In genomic region chr5:151327585-151327984, GRCh38 we compare ENCODE assay signal across 44 cellular contexts. TPM values are rescaled to one million over a fixed set of nuclear protein-coding genes. Genes with fewer than 3 reads are reported as not detected.
"Had no signal": no experiment of that assay in that cellular context is flagged by ENCODE, and none has a peak within 500 bp of the region (broad histone marks: within the 10 kb centered on the region; RNA-seq: fewer than 3 reads in every experiment).

No MANE protein-coding gene starts in this region.

- H3K4me3 Mint-ChIP-seq: activated naive CD4-positive, alpha-beta T cell treated with anti-CD3 and anti-CD28 coated beads for 36 hours; activated naive CD4-positive, alpha-beta T cell treated with anti-CD3 and anti-CD28 coated beads, Interleukin-2, amount 10 ng/mL, durations not matched to agents 7 days and 5 days; activated naive CD4-positive, alpha-beta T cell treated with anti-CD3 and anti-CD28 coated beads, Interleukin-2, amount 50 U/mL, for 24 hours; activated naive CD8-positive, alpha-beta T cell; activated naive CD8-positive, alpha-beta T cell treated with anti-CD3 and anti-CD28 coated beads for 36 hours; activated naive CD8-positive, alpha-beta T cell treated with anti-CD3 and anti-CD28 coated beads, Interleukin-2, amount 10 ng/mL, durations not matched to agents 7 days and 5 days; activated naive CD8-positive, alpha-beta T cell treated with anti-CD3 and anti-CD28 coated beads, Interleukin-2, amount 50 U/mL, for 24 hours; activated T-cell treated with anti-CD3 and anti-CD28 coated beads, Interleukin-2, amount 50 U/mL, for 24 hours; activated T-cell treated with anti-CD3 and anti-CD28 coated beads, Interleukin-2, amount 50 U/mL, for 4 hours; activated T-cell treated with anti-CD3 and anti-CD28 coated beads, Interleukin-2, amount 50 U/mL, for 72 hours; activated T-helper 1 cell treated with anti-CD3 and anti-CD28 coated beads, Interleukin-12 subunit alpha, Interleukin-12 subunit beta, Interleukin-2, Interleukin-4 antibody, amounts not matched to agents 30 ng/mL and 10 ng/mL and 1 ng/mL, durations not matched to agents 14 hours and 24 hours and 36 hours; activated T-helper 17 cell treated with anti-CD3 and anti-CD28 coated beads, Interleukin-2, amount 50 U/mL, for 72 hours; brain; central memory CD8-positive, alpha-beta T cell had no signal

- H3K4me3 ChIP-seq: adrenal gland, ascending aorta, body of pancreas, breast epithelium, cardiac muscle cell had no signal

- H3K9me3 ChIP-seq: adrenal gland, ascending aorta, body of pancreas, breast epithelium had no signal

- H3K4me1 Mint-ChIP-seq: activated naive CD4-positive, alpha-beta T cell treated with anti-CD3 and anti-CD28 coated beads, Interleukin-2, amount 10 ng/mL, durations not matched to agents 7 days and 5 days; activated naive CD4-positive, alpha-beta T cell treated with anti-CD3 and anti-CD28 coated beads, Interleukin-2, amount 50 U/mL, for 24 hours; activated naive CD8-positive, alpha-beta T cell treated with anti-CD3 and anti-CD28 coated beads, Interleukin-2, amount 10 ng/mL, durations not matched to agents 7 days and 5 days; activated naive CD8-positive, alpha-beta T cell treated with anti-CD3 and anti-CD28 coated beads, Interleukin-2, amount 50 U/mL, for 24 hours; activated T-helper 17 cell treated with anti-CD3 and anti-CD28 coated beads, Interleukin-2, amount 50 U/mL, for 72 hours; brain; central memory CD8-positive, alpha-beta T cell had no signal

- H3K27ac Mint-ChIP-seq: activated naive CD4-positive, alpha-beta T cell treated with anti-CD3 and anti-CD28 coated beads for 36 hours; activated naive CD4-positive, alpha-beta T cell treated with anti-CD3 and anti-CD28 coated beads, Interleukin-2, amount 10 ng/mL, durations not matched to agents 7 days and 5 days; activated naive CD4-positive, alpha-beta T cell treated with anti-CD3 and anti-CD28 coated beads, Interleukin-2, amount 50 U/mL, for 24 hours; activated naive CD8-positive, alpha-beta T cell; activated naive CD8-positive, alpha-beta T cell treated with anti-CD3 and anti-CD28 coated beads for 36 hours; activated naive CD8-positive, alpha-beta T cell treated with anti-CD3 and anti-CD28 coated beads, Interleukin-2, amount 10 ng/mL, durations not matched to agents 7 days and 5 days; activated naive CD8-positive, alpha-beta T cell treated with anti-CD3 and anti-CD28 coated beads, Interleukin-2, amount 50 U/mL, for 24 hours; activated T-cell treated with anti-CD3 and anti-CD28 coated beads, Interleukin-2, amount 50 U/mL, for 24 hours; activated T-cell treated with anti-CD3 and anti-CD28 coated beads, Interleukin-2, amount 50 U/mL, for 72 hours; activated T-helper 1 cell treated with anti-CD3 and anti-CD28 coated beads, Interleukin-12 subunit alpha, Interleukin-12 subunit beta, Interleukin-2, Interleukin-4 antibody, amounts not matched to agents 30 ng/mL and 10 ng/mL and 1 ng/mL, durations not matched to agents 14 hours and 24 hours and 36 hours; activated T-helper 17 cell treated with anti-CD3 and anti-CD28 coated beads, Interleukin-2, amount 50 U/mL, for 72 hours; activated T-helper 2 cell treated with anti-CD3 and anti-CD28 coated beads, Interferon-gamma antibody, Interleukin-2, Interleukin-4, amounts not matched to agents 10 μg/mL and 5 μg/mL and 100 μg/mL, durations not matched to agents 14 hours and 24 hours and 36 hours; brain had no signal

- H3K4me1 ChIP-seq: adrenal gland, ascending aorta, body of pancreas, breast epithelium had no signal

- H3K36me3 Mint-ChIP-seq: activated naive CD4-positive, alpha-beta T cell treated with anti-CD3 and anti-CD28 coated beads, Interleukin-2, amount 10 ng/mL, durations not matched to agents 7 days and 5 days; activated naive CD4-positive, alpha-beta T cell treated with anti-CD3 and anti-CD28 coated beads, Interleukin-2, amount 50 U/mL, for 72 hours; activated naive CD8-positive, alpha-beta T cell; activated naive CD8-positive, alpha-beta T cell treated with anti-CD3 and anti-CD28 coated beads for 36 hours; activated naive CD8-positive, alpha-beta T cell treated with anti-CD3 and anti-CD28 coated beads, Interleukin-2, amount 10 ng/mL, durations not matched to agents 7 days and 5 days; brain had no signal

- H3K27me3 Mint-ChIP-seq: activated naive CD8-positive, alpha-beta T cell; activated naive CD8-positive, alpha-beta T cell treated with anti-CD3 and anti-CD28 coated beads, Interleukin-2, amount 50 U/mL, for 24 hours had no signal

- H3K27me3 ChIP-seq: adrenal gland, ascending aorta, body of pancreas, brain microvascular endothelial cell, breast epithelium, cardiac muscle cell had no signal

- H3K27ac ChIP-seq: adrenal gland, ascending aorta, body of pancreas, brain microvascular endothelial cell, breast epithelium, cardiac muscle cell had no signal

- ATAC-seq: activated naive CD4-positive, alpha-beta T cell treated with anti-CD3 and anti-CD28 coated beads, Interleukin-2, amount 50 U/mL, for 72 hours; activated naive CD8-positive, alpha-beta T cell treated with anti-CD3 and anti-CD28 coated beads, Interleukin-2, amount 50 U/mL, for 24 hours; activated T-cell treated with anti-CD3 and anti-CD28 coated beads, Interleukin-2, amount 50 U/mL, for 4 hours; activated T-cell treated with anti-CD3 and anti-CD28 coated beads, Interleukin-2, amount 50 U/mL, for 72 hours; activated T-helper 17 cell treated with anti-CD3 and anti-CD28 coated beads, Interleukin-2, amount 50 U/mL, for 72 hours; body of pancreas had no signal

- H3K36me3 ChIP-seq: adrenal gland, ascending aorta, brain microvascular endothelial cell, breast epithelium, cardiac muscle cell had no signal

- H3K9me3 Mint-ChIP-seq: activated naive CD4-positive, alpha-beta T cell treated with anti-CD3 and anti-CD28 coated beads for 36 hours; activated naive CD4-positive, alpha-beta T cell treated with anti-CD3 and anti-CD28 coated beads, Interleukin-2, amount 10 ng/mL, durations not matched to agents 7 days and 5 days; activated naive CD4-positive, alpha-beta T cell treated with anti-CD3 and anti-CD28 coated beads, Interleukin-2, amount 50 U/mL, for 24 hours; activated naive CD8-positive, alpha-beta T cell treated with anti-CD3 and anti-CD28 coated beads for 36 hours; activated naive CD8-positive, alpha-beta T cell treated with anti-CD3 and anti-CD28 coated beads, Interleukin-2, amount 10 ng/mL, durations not matched to agents 7 days and 5 days; activated T-cell treated with anti-CD3 and anti-CD28 coated beads, Interleukin-2, amount 50 U/mL, for 24 hours; activated T-cell treated with anti-CD3 and anti-CD28 coated beads, Interleukin-2, amount 50 U/mL, for 4 hours; activated T-cell treated with anti-CD3 and anti-CD28 coated beads, Interleukin-2, amount 50 U/mL, for 72 hours; activated T-helper 17 cell treated with anti-CD3 and anti-CD28 coated beads, Interleukin-2, amount 50 U/mL, for 72 hours; activated T-helper 2 cell treated with anti-CD3 and anti-CD28 coated beads, Interferon-gamma antibody, Interleukin-2, Interleukin-4, amounts not matched to agents 10 μg/mL and 5 μg/mL and 100 μg/mL, durations not matched to agents 14 hours and 24 hours and 36 hours; central memory CD8-positive, alpha-beta T cell had no signal

- FAIRE-seq: astrocyte, bronchial epithelial cell had no signal

- DNase-seq: activated effector memory CD4-positive, alpha-beta T cell treated with anti-CD3 and anti-CD28 coated beads, Interleukin-2, amount 50 U/mL, for 16 hours; activated effector memory CD4-positive, alpha-beta T cell treated with Interleukin-2 at 50 U/mL for 16 hours; activated gamma-delta T cell; activated gamma-delta T cell treated with Interleukin-2 at 50 U/mL for 16 hours; activated naive CD4-positive, alpha-beta T cell; activated naive CD4-positive, alpha-beta T cell treated with anti-CD3 and anti-CD28 coated beads for 36 hours; activated naive CD4-positive, alpha-beta T cell treated with anti-CD3 and anti-CD28 coated beads, Interleukin-2, amount 10 ng/mL, durations not matched to agents 7 days and 5 days; activated naive CD4-positive, alpha-beta T cell treated with anti-CD3 and anti-CD28 coated beads, Interleukin-2, amount 50 U/mL, for 16 hours; activated naive CD4-positive, alpha-beta T cell treated with Interleukin-2 at 50 U/mL for 16 hours; activated naive CD8-positive, alpha-beta T cell treated with anti-CD3 and anti-CD28 coated beads for 36 hours; activated naive CD8-positive, alpha-beta T cell treated with anti-CD3 and anti-CD28 coated beads, Interleukin-2, amount 10 ng/mL, durations not matched to agents 7 days and 5 days; activated naive CD8-positive, alpha-beta T cell treated with anti-CD3 and anti-CD28 coated beads, Interleukin-2, amount 50 U/mL, for 24 hours; activated T-cell treated with anti-CD3 and anti-CD28 coated beads, Interleukin-2, amount 50 U/mL, for 1 hour; activated T-cell treated with anti-CD3 and anti-CD28 coated beads, Interleukin-2, amount 50 U/mL, for 24 hours; activated T-cell treated with anti-CD3 and anti-CD28 coated beads, Interleukin-2, amount 50 U/mL, for 4 hours; activated T-cell treated with anti-CD3 and anti-CD28 coated beads, Interleukin-2, amount 50 U/mL, for 48 hours; activated T-cell treated with anti-CD3 and anti-CD28 coated beads, Interleukin-2, amount 50 U/mL, for 72 hours; adrenal gland; amniotic stem cell; amygdala; anterior cingulate cortex; aorta; body of pancreas; brain microvascular endothelial cell; caudate nucleus; central memory CD4-positive, alpha-beta T cell; cerebellar nuclear complex had no signal

RNA-seq across cellular contexts. Expression of gene SLC36A2, which starts 19.8 kb away (rescaled TPM):
- total RNA-seq: activated naive CD4-positive, alpha-beta T cell treated with anti-CD3 and anti-CD28 coated beads for 36 hours; activated naive CD4-positive, alpha-beta T cell treated with anti-CD3 and anti-CD28 coated beads, Interleukin-2, amount 50 U/mL, for 72 hours; activated naive CD8-positive, alpha-beta T cell treated with anti-CD3 and anti-CD28 coated beads for 36 hours; activated naive CD8-positive, alpha-beta T cell treated with anti-CD3 and anti-CD28 coated beads, Interleukin-2, amount 10 ng/mL, durations not matched to agents 7 days and 5 days; activated T-cell treated with anti-CD3 and anti-CD28 coated beads, Interleukin-2, amount 50 U/mL, for 4 hours; activated T-cell treated with anti-CD3 and anti-CD28 coated beads, Interleukin-2, amount 50 U/mL, for 72 hours; activated T-helper 1 cell treated with anti-CD3 and anti-CD28 coated beads, Interleukin-12 subunit alpha, Interleukin-12 subunit beta, Interleukin-2, Interleukin-4 antibody, amounts not matched to agents 30 ng/mL and 10 ng/mL and 1 ng/mL, durations not matched to agents 14 hours and 24 hours and 36 hours; activated T-helper 17 cell treated with anti-CD3 and anti-CD28 coated beads, Interleukin-2, amount 50 U/mL, for 72 hours; activated T-helper 2 cell treated with anti-CD3 and anti-CD28 coated beads, Interferon-gamma antibody, Interleukin-2, Interleukin-4, amounts not matched to agents 10 μg/mL and 5 μg/mL and 100 μg/mL, durations not matched to agents 14 hours and 24 hours and 36 hours; adrenal gland; aorta; astrocyte; body of pancreas; bronchial epithelial cell; cardiac muscle cell; cardiac septum; cerebellum; chondrocyte had no signal
- polyA plus RNA-seq: aorta, cardiac muscle cell had no signal

RNA-seq across cellular contexts. Expression of gene SLC36A3, which starts 24.0 kb away (rescaled TPM):
- total RNA-seq: activated naive CD4-positive, alpha-beta T cell treated with anti-CD3 and anti-CD28 coated beads for 36 hours; activated naive CD4-positive, alpha-beta T cell treated with anti-CD3 and anti-CD28 coated beads, Interleukin-2, amount 50 U/mL, for 72 hours; activated naive CD8-positive, alpha-beta T cell treated with anti-CD3 and anti-CD28 coated beads for 36 hours; activated naive CD8-positive, alpha-beta T cell treated with anti-CD3 and anti-CD28 coated beads, Interleukin-2, amount 10 ng/mL, durations not matched to agents 7 days and 5 days; activated T-cell treated with anti-CD3 and anti-CD28 coated beads, Interleukin-2, amount 50 U/mL, for 4 hours; activated T-helper 1 cell treated with anti-CD3 and anti-CD28 coated beads, Interleukin-12 subunit alpha, Interleukin-12 subunit beta, Interleukin-2, Interleukin-4 antibody, amounts not matched to agents 30 ng/mL and 10 ng/mL and 1 ng/mL, durations not matched to agents 14 hours and 24 hours and 36 hours; activated T-helper 17 cell treated with anti-CD3 and anti-CD28 coated beads, Interleukin-2, amount 50 U/mL, for 72 hours; activated T-helper 2 cell treated with anti-CD3 and anti-CD28 coated beads, Interferon-gamma antibody, Interleukin-2, Interleukin-4, amounts not matched to agents 10 μg/mL and 5 μg/mL and 100 μg/mL, durations not matched to agents 14 hours and 24 hours and 36 hours; adrenal gland; aorta; ascending aorta; astrocyte; body of pancreas; breast epithelium; bronchial epithelial cell; cardiac muscle cell; cardiac septum; cerebellum; chondrocyte had no signal
- polyA plus RNA-seq: adipose tissue, adrenal gland, aorta, cardiac muscle cell had no signal
